ENCODE assay signal across 8 cellular contexts in the genomic region with DNA sequence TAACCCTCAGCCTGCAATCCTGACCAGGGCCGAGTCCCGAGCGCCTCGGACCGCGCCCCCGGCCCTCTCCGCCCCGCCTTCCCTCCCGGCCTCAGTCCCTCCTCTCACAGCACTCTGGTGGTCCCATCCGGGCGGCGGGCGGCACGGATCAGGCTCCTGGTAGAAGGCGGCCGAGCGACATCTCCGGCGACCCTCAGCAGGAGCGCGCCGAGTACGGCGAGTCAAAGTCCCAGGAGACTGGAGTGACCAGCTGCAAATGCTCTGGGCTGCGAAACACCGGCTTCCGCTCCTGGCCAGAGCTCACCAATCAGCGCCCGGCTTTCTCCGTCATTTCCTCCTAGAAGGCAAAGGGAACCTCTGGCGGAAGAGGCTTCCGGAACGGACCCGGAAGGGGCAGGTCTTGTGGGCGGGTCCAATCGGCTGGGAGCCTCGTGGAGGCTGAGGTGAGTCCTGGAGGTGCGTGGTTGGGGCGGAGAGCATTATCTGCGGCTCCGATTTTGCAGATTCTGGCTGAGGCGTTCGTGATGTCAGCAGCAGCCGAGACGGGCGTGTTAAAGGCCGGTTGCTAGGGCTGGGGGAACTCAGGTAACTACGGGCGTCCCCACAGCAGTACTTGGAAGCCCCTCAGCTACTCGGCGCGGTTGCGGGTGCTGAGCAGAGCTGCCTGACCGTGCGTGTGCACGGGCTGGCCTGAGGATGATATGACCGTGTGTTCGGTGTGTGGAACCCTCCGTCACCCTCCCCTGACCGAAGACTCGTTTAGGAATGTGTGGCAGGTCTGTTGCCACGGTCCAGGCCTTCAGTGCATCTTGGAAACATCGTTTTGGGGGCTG. TPM values are rescaled to one million over a fixed set of nuclear protein-coding genes. Genes with fewer than 3 reads are reported as not detected.
DNase-seq lines count a peak whose midpoint lies in the region; ATAC-seq and TF ChIP-seq lines count a peak whose summit lies in the region.

A gene with protein sequence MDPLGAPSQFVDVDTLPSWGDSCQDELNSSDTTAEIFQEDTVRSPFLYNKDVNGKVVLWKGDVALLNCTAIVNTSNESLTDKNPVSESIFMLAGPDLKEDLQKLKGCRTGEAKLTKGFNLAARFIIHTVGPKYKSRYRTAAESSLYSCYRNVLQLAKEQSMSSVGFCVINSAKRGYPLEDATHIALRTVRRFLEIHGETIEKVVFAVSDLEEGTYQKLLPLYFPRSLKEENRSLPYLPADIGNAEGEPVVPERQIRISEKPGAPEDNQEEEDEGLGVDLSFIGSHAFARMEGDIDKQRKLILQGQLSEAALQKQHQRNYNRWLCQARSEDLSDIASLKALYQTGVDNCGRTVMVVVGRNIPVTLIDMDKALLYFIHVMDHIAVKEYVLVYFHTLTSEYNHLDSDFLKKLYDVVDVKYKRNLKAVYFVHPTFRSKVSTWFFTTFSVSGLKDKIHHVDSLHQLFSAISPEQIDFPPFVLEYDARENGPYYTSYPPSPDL (minus strand): TSS at position 282 of the 833 bp plus-strand sequence. CDS start 9,264 bp downstream, outside the sequence.
A gene (plus strand): TSS at position 400 of the 833 bp plus-strand sequence. CDS start 3,581 bp downstream, outside the sequence.

- H3F3A ChIP-seq in SU-DHL-6 (ENCODE audit: insufficient read depth) = no peaks in the 10 kb centered on the region

- peak; percentile 52 for TF ChIP-seq POLR2A in GM10847 (IDR thresholded peaks at IDR 0.05; ENCODE audit: extremely low read depth, insufficient read length)

- no peak for TF ChIP-seq CTCF in SU-DHL-6 (IDR thresholded peaks at IDR 0.05; ENCODE audit: insufficient read depth, low read length, poor library complexity, severe bottlenecking)
- TF ChIP-seq CTCF in osteocyte (IDR thresholded peaks at IDR 0.05) = no peak

- H3K9ac ChIP-seq in SU-DHL-6 (ENCODE audit: low read length) = peak within 1 kb of the TSS; percentile 71

- H3K4me1 Mint-ChIP-seq in activated naive CD8-positive, alpha-beta T cell treated with anti-CD3 and anti-CD28 coated beads, Interleukin-2, amount 10 ng/mL, durations not matched to agents 7 days and 5 days = peaks cover 37% of the 10 kb centered on the region
- H3K4me1 Mint-ChIP-seq in osteocyte (ENCODE audit: unreplicated experiment) = peaks cover 29% of the 10 kb centered on the region

- intact Hi-C loops in head of caudate nucleus (cut with DNase I) = no loop called here

- H3K4me3 ChIP-seq in SU-DHL-6 (ENCODE audit: insufficient read depth, low read length, poor library complexity, severe bottlenecking) (peak within 1 kb of the TSS; percentile 79), thymus (ENCODE audit: low read length) (peak within 1 kb of the TSS; percentile 96)

- POLR2A ChIA-PET in activated naive CD8-positive, alpha-beta T cell treated with anti-CD3 and anti-CD28 coated beads, Interleukin-2, amount 10 ng/mL, durations not matched to agents 7 days and 5 days (lab: Charles Lee) = interaction anchor here (0.6 to 2.0 kb wide), 5 partner anchors 8 to 869 kb away, joined by 3 to 8 read pairs (median 4); a partner anchor contains a TSS

- H3K36me3 ChIP-seq in SU-DHL-6 (ENCODE audit: low read length) (peaks cover 8% of the 10 kb centered on the region), thymus (ENCODE audit: control insufficient read depth, insufficient read depth) (no peaks in the 10 kb centered on the region)

- peaks cover 77% of the 10 kb centered on the region for H3K79me2 ChIP-seq in SU-DHL-6 (ENCODE audit: insufficient read depth, low read length)

- peak within 1 kb of the TSS; percentile 83 for H2AFZ ChIP-seq in SU-DHL-6 (ENCODE audit: low read depth, low read length, severe bottlenecking)

- no peaks in the 10 kb centered on the region for H3K9me3 Mint-ChIP-seq in activated naive CD8-positive, alpha-beta T cell treated with anti-CD3 and anti-CD28 coated beads, Interleukin-2, amount 10 ng/mL, durations not matched to agents 7 days and 5 days
- H3K9me3 Mint-ChIP-seq in osteocyte (ENCODE audit: unreplicated experiment) = no peaks in the 10 kb centered on the region

- WGBS in thymus = under 1% methylated on average over 64 of the region's 64 CpGs

- H3K27ac ChIP-seq in SU-DHL-6 (ENCODE audit: low read depth, low read length) (peak within 1 kb of the TSS; percentile 30), thymus (ENCODE audit: low read depth) (peak within 1 kb of the TSS; percentile 91)

- H3K4me1 ChIP-seq in thymus (ENCODE audit: control insufficient read depth, insufficient read depth, low read length) = peaks cover 14% of the 10 kb centered on the region

- H3K4me2 ChIP-seq in SU-DHL-6 (ENCODE audit: low read depth, low read length, poor library complexity, severe bottlenecking) = peak within 1 kb of the TSS; percentile 99

- DNase-seq in NCI-H128 (lab: John Stamatoyannopoulos, UW; ENCODE audit: unreplicated experiment) = peak; percentile 91
- peak; percentile 91 for DNase-seq in activated naive CD8-positive, alpha-beta T cell treated with anti-CD3 and anti-CD28 coated beads, Interleukin-2, amount 10 ng/mL, durations not matched to agents 7 days and 5 days
- DNase-seq in head of caudate nucleus = peak; percentile 94 to 99 (median 98)
- peak; percentile 97 for DNase-seq in osteocyte (ENCODE audit: extremely low spot score, unreplicated experiment)

- H3K36me3 Mint-ChIP-seq in activated naive CD8-positive, alpha-beta T cell treated with anti-CD3 and anti-CD28 coated beads, Interleukin-2, amount 10 ng/mL, durations not matched to agents 7 days and 5 days = peaks cover 6% of the 10 kb centered on the region
- H3K36me3 Mint-ChIP-seq in osteocyte (ENCODE audit: unreplicated experiment) = peaks cover 4% of the 10 kb centered on the region

- ATAC-seq in HG02678 (IDR thresholded peaks at IDR 0.05; ENCODE audit: unreplicated experiment) = peak; percentile 94
- peak; percentile 93 for ATAC-seq in activated naive CD8-positive, alpha-beta T cell treated with anti-CD3 and anti-CD28 coated beads, Interleukin-2, amount 10 ng/mL, durations not matched to agents 7 days and 5 days (ENCODE audit: low read depth)

- H4K20me1 ChIP-seq in SU-DHL-6 (ENCODE audit: low read depth, low read length) = peaks cover 20% of the 10 kb centered on the region

- H3K9me3 ChIP-seq in SU-DHL-6 (ENCODE audit: insufficient read depth, low read length) (no peaks in the 10 kb centered on the region), thymus (ENCODE audit: control insufficient read depth) (no peaks in the 10 kb centered on the region)

- no peaks in the 10 kb centered on the region for H3K9me2 ChIP-seq in SU-DHL-6 (replicated peaks; ENCODE audit: insufficient read depth, low read length)

- H3K27me3 Mint-ChIP-seq in activated naive CD8-positive, alpha-beta T cell treated with anti-CD3 and anti-CD28 coated beads, Interleukin-2, amount 10 ng/mL, durations not matched to agents 7 days and 5 days = no peaks in the 10 kb centered on the region
- no peaks in the 10 kb centered on the region for H3K27me3 Mint-ChIP-seq in osteocyte (ENCODE audit: unreplicated experiment)

- H3K4me3 Mint-ChIP-seq in activated naive CD8-positive, alpha-beta T cell treated with anti-CD3 and anti-CD28 coated beads, Interleukin-2, amount 10 ng/mL, durations not matched to agents 7 days and 5 days = peak within 1 kb of the TSS; percentile 97
- peak within 1 kb of the TSS; percentile 94 for H3K4me3 Mint-ChIP-seq in osteocyte (ENCODE audit: unreplicated experiment)

- no peaks in the 10 kb centered on the region for H3K27me3 ChIP-seq in SU-DHL-6 (ENCODE audit: low read length)
- no peaks in the 10 kb centered on the region for H3K27me3 ChIP-seq in thymus (ENCODE audit: control insufficient read depth, insufficient read depth)

- H3K27ac Mint-ChIP-seq in activated naive CD8-positive, alpha-beta T cell treated with anti-CD3 and anti-CD28 coated beads, Interleukin-2, amount 10 ng/mL, durations not matched to agents 7 days and 5 days = peak within 1 kb of the TSS; percentile 93
- H3K27ac Mint-ChIP-seq in osteocyte (ENCODE audit: unreplicated experiment) = peak within 1 kb of the TSS; percentile 96

RNA-seq across cellular contexts. Expression of the first gene that starts in this region (rescaled TPM):
- total RNA-seq in activated naive CD8-positive, alpha-beta T cell treated with anti-CD3 and anti-CD28 coated beads, Interleukin-2, amount 10 ng/mL, durations not matched to agents 7 days and 5 days = 10 to 100 TPM; 23.5 to 26.0 TPM
- 21.5 and 22.9 TPM in 2 replicates for total RNA-seq in osteocyte
- polyA plus RNA-seq in thymus = 6.2 TPM

RNA-seq across cellular contexts. Expression of the second gene that starts in this region (rescaled TPM):
- total RNA-seq in activated naive CD8-positive, alpha-beta T cell treated with anti-CD3 and anti-CD28 coated beads, Interleukin-2, amount 10 ng/mL, durations not matched to agents 7 days and 5 days = 10 to 100 TPM; 23.8 to 26.1 TPM
- 24.0 TPM in 2 replicates for total RNA-seq in osteocyte
- 4.8 TPM for polyA plus RNA-seq in thymus

Comparison
In these comparisons a context has a peak if more than half of its experiments do, and no peak if none do; other contexts are left out.
1. Peak in every context shown above with its lines: DNase-seq, ATAC-seq, H3K4me3 ChIP-seq and H3K27ac ChIP-seq.